8 cellular contexts compared by ENCODE assay signal in genomic region chr4:83455300-83456183, GRCh38. TPM values are rescaled to one million over a fixed set of nuclear protein-coding genes. Genes with fewer than 3 reads are reported as not detected.
A peak's percentile ranks its signal among the peaks of the same experiment; 100 is the strongest.
DNase-seq lines count a peak whose midpoint lies in the region; ATAC-seq, FAIRE-seq and TF ChIP-seq lines count a peak whose summit lies in the region.

Gene HELQ (minus strand): TSS chr4:83455823. CDS start chr4:83455693, 130 bp downstream.
Gene MRPS18C (plus strand): TSS chr4:83456058. CDS start chr4:83456078, 20 bp downstream.

- peak within 1 kb of the TSS; percentile 92 for H3K4me2 ChIP-seq in BLaER1

- no peaks in the 10 kb centered on the region for H3K9me3 ChIP-seq in BLaER1

- TF ChIP-seq CTCF in choroid plexus epithelial cell (conservative IDR thresholded peaks at IDR 0.05; ENCODE audit: low read depth, low read length) (peak; percentile 49), kidney epithelial cell (IDR thresholded peaks at IDR 0.05; ENCODE audit: insufficient read depth, low read length, poor library complexity, severe bottlenecking) (peak; percentile 45)

- peak within 1 kb of the TSS; percentile 92 for H3K9ac ChIP-seq in BLaER1

- H3K36me3 Mint-ChIP-seq in activated CD4-positive, alpha-beta T cell treated with anti-CD3 and anti-CD28 coated beads for 36 hours (ENCODE audit: low read depth), result peaks cover 54% of the 10 kb centered on the region

- H3K27ac Mint-ChIP-seq in activated CD4-positive, alpha-beta T cell treated with anti-CD3 and anti-CD28 coated beads for 36 hours, result peak within 1 kb of the TSS; percentile 99

- no peaks in the 10 kb centered on the region for H3K9me3 Mint-ChIP-seq in activated CD4-positive, alpha-beta T cell treated with anti-CD3 and anti-CD28 coated beads for 36 hours (ENCODE audit: low read depth)

- 0 out of 2 replicates have a peak, but pooled peaks cover 5% of the 10 kb centered on the region for H4K20me1 ChIP-seq in BLaER1

- FAIRE-seq in GM19239 (lab: Jason Lieb, UNC), result peak; percentile 99

- H3K27me3 Mint-ChIP-seq in activated CD4-positive, alpha-beta T cell treated with anti-CD3 and anti-CD28 coated beads for 36 hours, result no peaks in the 10 kb centered on the region

- peak; percentile 77 for DNase-seq in GM19239 (ENCODE audit: insufficient read length, low spot score)
- DNase-seq in NCI-H524 (lab: John Stamatoyannopoulos, UW), result peak; percentile 92 to 94
- peak; percentile 97 for DNase-seq in activated CD4-positive, alpha-beta T cell treated with anti-CD3 and anti-CD28 coated beads for 36 hours
- DNase-seq in choroid plexus epithelial cell (ENCODE audit: low read depth), result peak; percentile 100
- peak; percentile 92 for DNase-seq in kidney epithelial cell (ENCODE audit: low read depth)
- peak; percentile 94 to 95 for DNase-seq in stimulated activated CD4-positive, alpha-beta T cell treated with anti-CD3 and anti-CD28 coated beads, Interleukin-15, amount 100 ng/mL, for 48 hours (ENCODE audit: low read depth in 2 of 2)

- H3K36me3 ChIP-seq in BLaER1, result peaks cover 56% of the 10 kb centered on the region
- H3K36me3 ChIP-seq in kidney epithelial cell (ENCODE audit: control insufficient read depth, insufficient read depth, low read length), result no peaks in the 10 kb centered on the region

- no peaks in the 10 kb centered on the region for H3K27me3 ChIP-seq in BLaER1
- H3K27me3 ChIP-seq in kidney epithelial cell (ENCODE audit: control insufficient read depth, insufficient read depth, low read length), result no peaks in the 10 kb centered on the region

- peak within 1 kb of the TSS; percentile 97 for H3K4me3 Mint-ChIP-seq in activated CD4-positive, alpha-beta T cell treated with anti-CD3 and anti-CD28 coated beads for 36 hours

- H3K27ac ChIP-seq in BLaER1, result peak within 1 kb of the TSS; percentile 94

- intact Hi-C loops in activated CD4-positive, alpha-beta T cell treated with anti-CD3 and anti-CD28 coated beads for 36 hours (cut with DNase I, micrococcal nuclease), result loop anchor here (1.0 to 10.0 kb wide), 17 partner anchors 30 to 1127 kb away; partner anchors contain the start of genes ABRAXAS1 (in 2 of the 2), PLAC8 (in 2 of the 2), THAP9 (in 2 of the 2) and CDS1 (in 1 of the 2)

- H3K4me1 ChIP-seq in BLaER1, result peaks cover 31% of the 10 kb centered on the region

- H3K4me1 Mint-ChIP-seq in activated CD4-positive, alpha-beta T cell treated with anti-CD3 and anti-CD28 coated beads for 36 hours, result peaks cover 37% of the 10 kb centered on the region

- POLR2A ChIA-PET in activated CD4-positive, alpha-beta T cell treated with anti-CD3 and anti-CD28 coated beads for 36 hours (lab: Charles Lee), result interaction anchor here (0.6 to 1.3 kb wide), 5 partner anchors 60 to 443 kb away, joined by 3 to 5 read pairs (median 3); partner anchors contain the start of genes COPS4 and COQ2

- peak; percentile 94 for ATAC-seq in HG03457 (IDR thresholded peaks at IDR 0.05; ENCODE audit: unreplicated experiment)
- ATAC-seq in activated CD4-positive, alpha-beta T cell treated with anti-CD3 and anti-CD28 coated beads for 36 hours, result peak; percentile 92

- CTCF ChIA-PET in activated CD4-positive, alpha-beta T cell treated with anti-CD3 and anti-CD28 coated beads for 36 hours (lab: Charles Lee), result interaction anchor here (0.7 to 0.8 kb wide), 2 partner anchors 9 to 174 kb away, joined by 3 read pairs; no protein-coding TSS in a partner anchor

- H3K4me3 ChIP-seq in BLaER1, result peak within 1 kb of the TSS; percentile 75
- H3K4me3 ChIP-seq in choroid plexus epithelial cell (ENCODE audit: low read depth, low read length), result peak within 1 kb of the TSS; percentile 78
- peak within 1 kb of the TSS; percentile 86 for H3K4me3 ChIP-seq in kidney epithelial cell (ENCODE audit: low read depth, low read length)

RNA-seq across cellular contexts. Expression of gene HELQ, which starts in this region (rescaled TPM):
- 10 to 100 TPM in 1 of 2 experiments, 1 to 10 TPM in 1; 9.3 to 10.1 TPM for total RNA-seq in activated CD4-positive, alpha-beta T cell treated with anti-CD3 and anti-CD28 coated beads for 36 hours
- total RNA-seq in kidney epithelial cell, result 8.8 and 12.7 TPM in 2 replicates

RNA-seq across cellular contexts. Expression of gene MRPS18C, which starts in this region (rescaled TPM):
- total RNA-seq in activated CD4-positive, alpha-beta T cell treated with anti-CD3 and anti-CD28 coated beads for 36 hours, result 10 to 100 TPM; 78.0 to 89.5 TPM
- 22.7 and 25.3 TPM in 2 replicates for total RNA-seq in kidney epithelial cell

Comparison
In these comparisons a context has a peak if more than half of its experiments do, and no peak if none do; other contexts are left out.
1. Peak in every context shown above with its lines: DNase-seq, ATAC-seq, H3K4me3 ChIP-seq and H3K27ac ChIP-seq.